10 cellular contexts compared by ENCODE assay signal in the genomic region with DNA sequence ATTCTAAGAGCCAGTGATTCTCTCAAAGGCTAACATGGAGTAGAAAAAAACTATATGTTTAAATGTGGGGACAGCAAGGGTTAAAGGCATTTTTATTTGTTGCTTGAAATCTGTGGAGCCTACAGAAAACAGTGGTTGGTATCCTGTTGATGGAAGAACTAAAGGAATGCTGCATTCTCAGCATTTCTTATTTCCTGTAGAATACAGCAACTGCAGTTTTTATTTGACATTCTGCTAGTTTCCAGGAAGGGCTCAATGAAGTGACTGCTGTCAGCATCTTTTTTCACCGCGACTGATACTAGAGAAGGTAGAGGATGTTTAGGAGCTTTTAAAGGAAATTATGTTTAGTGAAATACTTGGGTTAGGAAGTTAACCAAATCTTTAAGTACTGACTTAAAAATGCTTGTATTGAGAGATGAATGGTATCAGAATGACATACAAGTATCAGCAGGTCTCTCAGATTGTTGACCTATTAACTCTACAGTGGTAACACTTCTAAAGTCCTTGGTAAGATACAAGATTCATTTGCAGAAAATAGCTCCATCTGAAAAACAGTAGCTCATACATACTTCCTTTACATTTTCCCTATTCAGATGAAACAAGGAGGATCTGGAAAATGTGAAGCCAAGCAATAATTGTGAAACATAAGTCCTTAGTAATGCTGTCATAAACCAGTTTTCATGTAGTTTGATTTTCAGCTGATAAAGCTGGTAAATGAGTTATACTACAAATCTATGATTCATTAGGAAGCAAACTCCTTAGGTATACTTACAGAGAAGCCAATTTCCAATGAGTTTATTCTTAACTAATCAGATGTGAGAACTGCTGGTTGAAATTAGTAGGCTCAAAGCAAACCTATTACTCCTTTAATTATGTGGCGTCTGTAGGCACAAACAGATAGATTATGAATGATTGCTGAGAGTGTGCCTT. TPM values are rescaled to one million over a fixed set of nuclear protein-coding genes. Genes with fewer than 3 reads are reported as not detected.
A peak's percentile ranks its signal among the peaks of the same experiment; 100 is the strongest.
DNase-seq lines count a peak whose midpoint lies in the region; ATAC-seq and TF ChIP-seq lines count a peak whose summit lies in the region.
"Had no signal": no experiment of that assay in that cellular context is flagged by ENCODE, and none has a peak within 500 bp of the region (broad histone marks: within the 10 kb centered on the region; RNA-seq: fewer than 3 reads in every experiment).

No MANE protein-coding gene starts in this region.

- peaks cover 15% of the 10 kb centered on the region for H3K36me3 Mint-ChIP-seq in activated naive CD4-positive, alpha-beta T cell treated with anti-CD3 and anti-CD28 coated beads, Interleukin-2, amount 10 ng/mL, durations not matched to agents 7 days and 5 days
- peaks cover 44% of the 10 kb centered on the region for H3K36me3 Mint-ChIP-seq in activated T-helper 17 cell treated with anti-CD3 and anti-CD28 coated beads, Interleukin-2, amount 50 U/mL, for 72 hours (ENCODE audit: low read depth)
- peaks cover 13% of the 10 kb centered on the region for H3K36me3 Mint-ChIP-seq in type B pancreatic cell

- no peak for TF ChIP-seq CTCF in type B pancreatic cell (conservative IDR thresholded peaks at IDR 0.05)

- H3K27me3 Mint-ChIP-seq in activated naive CD4-positive, alpha-beta T cell treated with anti-CD3 and anti-CD28 coated beads, Interleukin-2, amount 10 ng/mL, durations not matched to agents 7 days and 5 days = no peaks in the 10 kb centered on the region
- H3K27me3 Mint-ChIP-seq in activated T-helper 17 cell treated with anti-CD3 and anti-CD28 coated beads, Interleukin-2, amount 50 U/mL, for 72 hours = no peaks in the 10 kb centered on the region
- no peaks in the 10 kb centered on the region for H3K27me3 Mint-ChIP-seq in type B pancreatic cell

- DNase-seq in activated naive CD4-positive, alpha-beta T cell treated with anti-CD3 and anti-CD28 coated beads, Interleukin-2, amount 10 ng/mL, durations not matched to agents 7 days and 5 days = no peak
- DNase-seq in activated naive CD4-positive, alpha-beta T cell treated with anti-CD3 and anti-CD28 coated beads, Interleukin-2, amount 50 U/mL, for 16 hours = no peak
- DNase-seq in kidney tubule cell (ENCODE audit: low spot score) = peak; percentile 28
- no peak for DNase-seq in type B pancreatic cell (ENCODE audit: extremely low spot score, unreplicated experiment)
- no peak for DNase-seq in NCI-H146 treated with DMSO at 0.1 percent for 48 hours (lab: John Stamatoyannopoulos, UW; ENCODE audit: unreplicated experiment)
- no peak for DNase-seq in D341Med (ENCODE audit: low spot score)
- DNase-seq: central memory CD4-positive, alpha-beta T cell; NCI-H1417 treated with DMSO at 0.1 percent for 48 hours had no signal

- ATAC-seq in activated T-helper 17 cell treated with anti-CD3 and anti-CD28 coated beads, Interleukin-2, amount 50 U/mL, for 72 hours (replicated peaks) = peak; percentile 73
- no peak for ATAC-seq in GM19023 (IDR thresholded peaks at IDR 0.05; ENCODE audit: unreplicated experiment)

- no peak overlapping the region for H3K4me3 Mint-ChIP-seq in activated naive CD4-positive, alpha-beta T cell treated with anti-CD3 and anti-CD28 coated beads, Interleukin-2, amount 10 ng/mL, durations not matched to agents 7 days and 5 days
- peak overlapping the region; percentile 43 for H3K4me3 Mint-ChIP-seq in activated T-helper 17 cell treated with anti-CD3 and anti-CD28 coated beads, Interleukin-2, amount 50 U/mL, for 72 hours
- no peak overlapping the region for H3K4me3 Mint-ChIP-seq in type B pancreatic cell

- H3K27ac Mint-ChIP-seq in activated naive CD4-positive, alpha-beta T cell treated with anti-CD3 and anti-CD28 coated beads, Interleukin-2, amount 10 ng/mL, durations not matched to agents 7 days and 5 days = peak overlapping the region; percentile 77
- H3K27ac Mint-ChIP-seq in activated T-helper 17 cell treated with anti-CD3 and anti-CD28 coated beads, Interleukin-2, amount 50 U/mL, for 72 hours = no peak overlapping the region
- H3K27ac Mint-ChIP-seq in type B pancreatic cell = peak overlapping the region; percentile 65

- peaks cover 54% of the 10 kb centered on the region for H3K4me1 Mint-ChIP-seq in activated naive CD4-positive, alpha-beta T cell treated with anti-CD3 and anti-CD28 coated beads, Interleukin-2, amount 10 ng/mL, durations not matched to agents 7 days and 5 days
- H3K4me1 Mint-ChIP-seq in activated T-helper 17 cell treated with anti-CD3 and anti-CD28 coated beads, Interleukin-2, amount 50 U/mL, for 72 hours = peaks cover 31% of the 10 kb centered on the region
- H3K4me1 Mint-ChIP-seq in type B pancreatic cell (ENCODE audit: unreplicated experiment) = peaks cover 24% of the 10 kb centered on the region

- no peaks in the 10 kb centered on the region for H3K9me3 Mint-ChIP-seq in activated naive CD4-positive, alpha-beta T cell treated with anti-CD3 and anti-CD28 coated beads, Interleukin-2, amount 10 ng/mL, durations not matched to agents 7 days and 5 days
- H3K9me3 Mint-ChIP-seq in activated T-helper 17 cell treated with anti-CD3 and anti-CD28 coated beads, Interleukin-2, amount 50 U/mL, for 72 hours = no peaks in the 10 kb centered on the region
- no peaks in the 10 kb centered on the region for H3K9me3 Mint-ChIP-seq in type B pancreatic cell

- CTCF ChIA-PET in activated naive CD4-positive, alpha-beta T cell treated with anti-CD3 and anti-CD28 coated beads, Interleukin-2, amount 10 ng/mL, durations not matched to agents 7 days and 5 days (lab: Charles Lee) = interaction anchor here (1.2 kb wide), 1 partner anchor 10 kb away, joined by 3 read pairs; no protein-coding TSS in a partner anchor

RNA-seq across cellular contexts. Expression of gene CLTC, which starts 15.2 kb away (rescaled TPM):
- 100 to 1,000 TPM; 162 to 200 TPM for total RNA-seq in activated T-helper 17 cell treated with anti-CD3 and anti-CD28 coated beads, Interleukin-2, amount 50 U/mL, for 72 hours
- 209 and 262 TPM in 2 replicates for total RNA-seq in type B pancreatic cell (ENCODE audit: low replicate concordance)
